ENCODE assay signal across 1 cellular context in the genomic region with DNA sequence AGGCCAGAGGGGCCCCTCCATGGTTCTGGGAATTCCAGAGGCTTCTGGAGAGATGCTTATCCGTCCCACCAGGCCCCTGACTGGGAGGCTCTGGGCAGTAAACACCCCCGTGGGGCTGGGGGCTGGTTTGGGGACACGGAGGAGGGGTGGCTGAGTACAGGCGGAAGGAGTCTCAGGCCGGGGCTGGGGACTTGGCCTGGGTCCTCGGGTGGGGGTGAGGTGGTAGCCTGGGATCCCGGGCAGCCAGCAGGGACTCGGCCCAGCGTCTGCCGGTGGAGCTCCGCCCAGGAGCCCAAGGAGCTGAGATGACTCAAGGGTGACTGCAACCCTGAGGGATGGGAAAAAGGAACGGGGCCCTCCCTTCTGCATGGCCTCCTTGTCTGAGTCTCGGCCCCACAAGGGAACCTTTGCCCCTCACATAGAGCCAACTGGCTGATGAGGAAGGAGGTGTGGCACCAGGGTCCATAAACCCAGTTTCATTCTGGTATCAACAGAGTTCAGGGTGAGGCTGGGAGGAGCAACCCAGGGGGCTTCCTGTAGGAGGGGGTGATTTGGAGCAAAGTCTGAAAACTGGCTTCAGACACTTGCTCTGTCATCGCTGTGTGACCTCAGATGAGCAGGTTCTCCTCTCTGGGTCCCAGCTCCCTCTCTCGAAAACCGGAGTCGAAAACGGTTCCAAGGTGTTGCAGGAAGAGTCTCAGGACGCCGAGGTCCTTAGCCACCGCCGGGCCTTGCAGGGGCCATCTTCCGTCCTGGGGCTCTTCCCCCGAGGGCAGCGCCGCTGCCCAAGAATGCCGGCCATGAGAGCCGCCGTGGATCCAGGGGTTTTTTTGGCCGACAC.
TF ChIP-seq lines count a peak whose summit lies in the region.

No MANE protein-coding gene starts in this region.

TF ChIP-seq in GM23338, 12 proteins besides CTCF, POLR2A, EP300 and RAD21 (continued from another document):
- TF ChIP-seq, protein P1, sequence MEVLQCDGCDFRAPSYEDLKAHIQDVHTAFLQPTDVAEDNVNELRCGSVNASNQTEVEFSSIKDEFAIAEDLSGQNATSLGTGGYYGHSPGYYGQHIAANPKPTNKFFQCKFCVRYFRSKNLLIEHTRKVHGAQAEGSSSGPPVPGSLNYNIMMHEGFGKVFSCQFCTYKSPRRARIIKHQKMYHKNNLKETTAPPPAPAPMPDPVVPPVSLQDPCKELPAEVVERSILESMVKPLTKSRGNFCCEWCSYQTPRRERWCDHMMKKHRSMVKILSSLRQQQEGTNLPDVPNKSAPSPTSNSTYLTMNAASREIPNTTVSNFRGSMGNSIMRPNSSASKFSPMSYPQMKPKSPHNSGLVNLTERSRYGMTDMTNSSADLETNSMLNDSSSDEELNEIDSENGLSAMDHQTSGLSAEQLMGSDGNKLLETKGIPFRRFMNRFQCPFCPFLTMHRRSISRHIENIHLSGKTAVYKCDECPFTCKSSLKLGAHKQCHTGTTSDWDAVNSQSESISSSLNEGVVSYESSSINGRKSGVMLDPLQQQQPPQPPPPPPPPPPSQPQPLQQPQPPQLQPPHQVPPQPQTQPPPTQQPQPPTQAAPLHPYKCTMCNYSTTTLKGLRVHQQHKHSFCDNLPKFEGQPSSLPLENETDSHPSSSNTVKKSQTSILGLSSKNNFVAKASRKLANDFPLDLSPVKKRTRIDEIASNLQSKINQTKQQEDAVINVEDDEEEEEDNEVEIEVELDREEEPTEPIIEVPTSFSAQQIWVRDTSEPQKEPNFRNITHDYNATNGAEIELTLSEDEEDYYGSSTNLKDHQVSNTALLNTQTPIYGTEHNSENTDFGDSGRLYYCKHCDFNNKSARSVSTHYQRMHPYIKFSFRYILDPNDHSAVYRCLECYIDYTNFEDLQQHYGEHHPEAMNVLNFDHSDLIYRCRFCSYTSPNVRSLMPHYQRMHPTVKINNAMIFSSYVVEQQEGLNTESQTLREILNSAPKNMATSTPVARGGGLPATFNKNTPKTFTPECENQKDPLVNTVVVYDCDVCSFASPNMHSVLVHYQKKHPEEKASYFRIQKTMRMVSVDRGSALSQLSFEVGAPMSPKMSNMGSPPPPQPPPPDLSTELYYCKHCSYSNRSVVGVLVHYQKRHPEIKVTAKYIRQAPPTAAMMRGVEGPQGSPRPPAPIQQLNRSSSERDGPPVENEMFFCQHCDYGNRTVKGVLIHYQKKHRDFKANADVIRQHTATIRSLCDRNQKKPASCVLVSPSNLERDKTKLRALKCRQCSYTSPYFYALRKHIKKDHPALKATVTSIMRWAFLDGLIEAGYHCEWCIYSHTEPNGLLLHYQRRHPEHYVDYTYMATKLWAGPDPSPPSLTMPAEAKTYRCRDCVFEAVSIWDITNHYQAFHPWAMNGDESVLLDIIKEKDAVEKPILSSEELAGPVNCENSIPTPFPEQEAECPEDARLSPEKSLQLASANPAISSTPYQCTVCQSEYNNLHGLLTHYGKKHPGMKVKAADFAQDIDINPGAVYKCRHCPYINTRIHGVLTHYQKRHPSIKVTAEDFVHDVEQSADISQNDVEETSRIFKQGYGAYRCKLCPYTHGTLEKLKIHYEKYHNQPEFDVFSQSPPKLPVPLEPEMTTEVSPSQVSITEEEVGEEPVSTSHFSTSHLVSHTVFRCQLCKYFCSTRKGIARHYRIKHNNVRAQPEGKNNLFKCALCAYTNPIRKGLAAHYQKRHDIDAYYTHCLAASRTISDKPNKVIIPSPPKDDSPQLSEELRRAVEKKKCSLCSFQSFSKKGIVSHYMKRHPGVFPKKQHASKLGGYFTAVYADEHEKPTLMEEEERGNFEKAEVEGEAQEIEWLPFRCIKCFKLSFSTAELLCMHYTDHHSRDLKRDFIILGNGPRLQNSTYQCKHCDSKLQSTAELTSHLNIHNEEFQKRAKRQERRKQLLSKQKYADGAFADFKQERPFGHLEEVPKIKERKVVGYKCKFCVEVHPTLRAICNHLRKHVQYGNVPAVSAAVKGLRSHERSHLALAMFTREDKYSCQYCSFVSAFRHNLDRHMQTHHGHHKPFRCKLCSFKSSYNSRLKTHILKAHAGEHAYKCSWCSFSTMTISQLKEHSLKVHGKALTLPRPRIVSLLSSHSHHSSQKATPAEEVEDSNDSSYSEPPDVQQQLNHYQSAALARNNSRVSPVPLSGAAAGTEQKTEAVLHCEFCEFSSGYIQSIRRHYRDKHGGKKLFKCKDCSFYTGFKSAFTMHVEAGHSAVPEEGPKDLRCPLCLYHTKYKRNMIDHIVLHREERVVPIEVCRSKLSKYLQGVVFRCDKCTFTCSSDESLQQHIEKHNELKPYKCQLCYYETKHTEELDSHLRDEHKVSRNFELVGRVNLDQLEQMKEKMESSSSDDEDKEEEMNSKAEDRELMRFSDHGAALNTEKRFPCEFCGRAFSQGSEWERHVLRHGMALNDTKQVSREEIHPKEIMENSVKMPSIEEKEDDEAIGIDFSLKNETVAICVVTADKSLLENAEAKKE (CRISPR knock-in tag; IDR thresholded peaks at IDR 0.05), result no peak
- no peak for TF ChIP-seq NANOG (IDR thresholded peaks at IDR 0.05; ENCODE audit: borderline replicate concordance)
